8 cellular contexts compared by ENCODE assay signal in genomic region chr16:70380205-70380918, GRCh38. TPM values are rescaled to one million over a fixed set of nuclear protein-coding genes. Genes with fewer than 3 reads are reported as not detected.
A peak's percentile ranks its signal among the peaks of the same experiment; 100 is the strongest.
DNase-seq lines count a peak whose midpoint lies in the region; ATAC-seq and TF ChIP-seq lines count a peak whose summit lies in the region.

No MANE protein-coding gene starts in this region.

- no peaks in the 10 kb centered on the region for H3K9me3 ChIP-seq in esophagus (ENCODE audit: control insufficient read depth in 2 of 2, insufficient read depth in 1 of 2, low read depth in 1 of 2, low read length in 1 of 2)

- H3K27me3 ChIP-seq in esophagus (ENCODE audit: control insufficient read depth in 1 of 2, insufficient read depth in 2 of 2, low read length in 2 of 2): no peaks in the 10 kb centered on the region

- H3K36me3 ChIP-seq in esophagus (ENCODE audit: control insufficient read depth in 2 of 2, insufficient read depth in 2 of 2, low read length in 1 of 2): peaks cover 3 to 5% of the 10 kb centered on the region in 2 donors

- H3K27me3 Mint-ChIP-seq in natural killer cell (ENCODE audit: low read depth in 2 of 2): no peaks in the 10 kb centered on the region
- H3K27me3 Mint-ChIP-seq in stimulated activated naive B cell treated with anti-CD40 and anti-IgM and Interleukin-4, amounts not matched to agents 10 μg/mL and 1 μg/mL and 100 μg/mL, for 72 hours: no peaks in the 10 kb centered on the region

- peak; percentile 42 for DNase-seq in GM13977 (ENCODE audit: low spot score)
- peak; percentile 30 for DNase-seq in NCI-H526 treated with DMSO at 0.1 percent for 48 hours (lab: John Stamatoyannopoulos, UW)
- DNase-seq in activated T-cell treated with anti-CD3 and anti-CD28 coated beads for 1 hour (ENCODE audit: low read depth): peak; percentile 48
- peak; percentile 45 for DNase-seq in natural killer cell
- peak; percentile 75 for DNase-seq in stimulated activated naive B cell treated with anti-CD40 and anti-IgM and Interleukin-4, amounts not matched to agents 10 μg/mL and 1 μg/mL and 100 μg/mL, for 72 hours
- DNase-seq in NCI-H187 treated with DMSO at 0.1 percent for 48 hours (lab: John Stamatoyannopoulos, UW): no peak

- intact Hi-C loops in natural killer cell (cut with micrococcal nuclease): loop anchor here (5.0 kb wide), 1 partner anchor 142 kb away; the partner anchor contains the start of genes COG4 and SF3B3

- H3K4me1 ChIP-seq in esophagus (ENCODE audit: control insufficient read depth in 2 of 2, insufficient read depth in 2 of 2, low read length in 1 of 2): peaks cover 0 to 6% of the 10 kb centered on the region in 2 donors

- peaks cover 4 to 6% of the 10 kb centered on the region in 2 donors for H3K4me1 Mint-ChIP-seq in natural killer cell
- H3K4me1 Mint-ChIP-seq in stimulated activated naive B cell treated with anti-CD40 and anti-IgM and Interleukin-4, amounts not matched to agents 10 μg/mL and 1 μg/mL and 100 μg/mL, for 72 hours: peaks cover 5 to 25% of the 10 kb centered on the region in 2 donors

- TF ChIP-seq CTCF in GM13977 (IDR thresholded peaks at IDR 0.05; ENCODE audit: extremely low read depth, insufficient read depth, missing control alignments) (no peak), natural killer cell (IDR thresholded peaks at IDR 0.05) (no peak)

- 0 to 1% methylated on average over 29 to 31 of the region's 31 CpGs for WGBS in esophagus, 2 donors

- H3K36me3 Mint-ChIP-seq in natural killer cell: no peaks in the 10 kb centered on the region
- H3K36me3 Mint-ChIP-seq in stimulated activated naive B cell treated with anti-CD40 and anti-IgM and Interleukin-4, amounts not matched to agents 10 μg/mL and 1 μg/mL and 100 μg/mL, for 72 hours: peaks cover 35 to 37% of the 10 kb centered on the region in 2 donors

- no peaks in the 10 kb centered on the region for H3K9me3 Mint-ChIP-seq in natural killer cell
- H3K9me3 Mint-ChIP-seq in stimulated activated naive B cell treated with anti-CD40 and anti-IgM and Interleukin-4, amounts not matched to agents 10 μg/mL and 1 μg/mL and 100 μg/mL, for 72 hours: no peaks in the 10 kb centered on the region

- peak overlapping the region; percentile 84 to 86 for H3K27ac ChIP-seq in esophagus (ENCODE audit: low read depth in 2 of 2, low read length in 1 of 2)

- peak overlapping the region; percentile 99 for H3K4me3 Mint-ChIP-seq in natural killer cell
- peak overlapping the region; percentile 87 to 94 for H3K4me3 Mint-ChIP-seq in stimulated activated naive B cell treated with anti-CD40 and anti-IgM and Interleukin-4, amounts not matched to agents 10 μg/mL and 1 μg/mL and 100 μg/mL, for 72 hours

- peak overlapping the region; percentile 75 to 78 for H3K4me3 ChIP-seq in esophagus (ENCODE audit: low read depth in 1 of 2, low read length in 2 of 2)

- in situ Hi-C loops in GM13977 (cut with MboI; ENCODE audit: low pct_unique_long_range_greater_than_20kb, low sequenced_read_pairs, unreplicated experiment): no loop called here

- ATAC-seq in HG02852 (IDR thresholded peaks at IDR 0.05; ENCODE audit: unreplicated experiment) (peak; percentile 12), natural killer cell (peak in 2 of 3 donors; percentile 9 to 10)
- peak; percentile 57 for ATAC-seq in stimulated activated naive B cell treated with anti-CD40 and anti-IgM and Interleukin-4, amounts not matched to agents 10 μg/mL and 1 μg/mL and 100 μg/mL, for 72 hours (replicated peaks)

- H3K27ac Mint-ChIP-seq in natural killer cell: peak overlapping the region; percentile 90 to 91
- H3K27ac Mint-ChIP-seq in stimulated activated naive B cell treated with anti-CD40 and anti-IgM and Interleukin-4, amounts not matched to agents 10 μg/mL and 1 μg/mL and 100 μg/mL, for 72 hours: peak overlapping the region; percentile 97

RNA-seq across cellular contexts. Expression of gene DDX19A, which starts 33.7 kb away (rescaled TPM):
- polyA plus RNA-seq in esophagus: 10 to 100 TPM in 1 of 2 donors, 1 to 10 TPM in 1; 9.7 to 21.5 TPM
- total RNA-seq in natural killer cell: 10 to 100 TPM; 46.5 to 55.3 (median 53.4) TPM

RNA-seq across cellular contexts. Expression of gene ST3GAL2, which starts 58.5 kb away (rescaled TPM):
- 1 to 10 TPM; 1.6 to 1.7 TPM for polyA plus RNA-seq in esophagus
- total RNA-seq in natural killer cell: 10 to 100 TPM; 25.9 to 39.1 (median 36.9) TPM
